In genomic region chr1:104082221-104082620, GRCh38 we compare ENCODE assay signal across 22 cellular contexts.
DNase-seq lines count a peak whose midpoint lies in the region; ATAC-seq and TF ChIP-seq lines count a peak whose summit lies in the region.
"Had no signal": no experiment of that assay in that cellular context is flagged by ENCODE, and none has a peak within 500 bp of the region (broad histone marks: within the 10 kb centered on the region; RNA-seq: fewer than 3 reads in every experiment).

No MANE protein-coding gene starts in this region.

- no peak overlapping the region for H4K12ac ChIP-seq in trophoblast cell (ENCODE audit: low read depth, low read length)

- TF ChIP-seq CTCF in GM23338 (conservative IDR thresholded peaks at IDR 0.05; ENCODE audit: low read depth in 2 of 2) (peak in 1 of 2 experiments; percentile 42; a peak in 2 of 4 replicates), WTC11 (IDR thresholded peaks at IDR 0.05) (no peak)

- H3K36me3 Mint-ChIP-seq in GM23338 (ENCODE audit: low read depth) = no peaks in the 10 kb centered on the region
- no peaks in the 10 kb centered on the region for H3K36me3 Mint-ChIP-seq in WTC11
- H3K36me3 Mint-ChIP-seq: CD4-positive, CD25-positive, alpha-beta regulatory T cell had no signal

- H3K4me1 Mint-ChIP-seq in GM23338 (peaks cover 19% of the 10 kb centered on the region), WTC11 (peaks cover 21% of the 10 kb centered on the region)
- H3K4me1 Mint-ChIP-seq: CD4-positive, CD25-positive, alpha-beta regulatory T cell had no signal

- H3K4ac ChIP-seq in trophoblast cell (ENCODE audit: low read depth, low read length) = no peak overlapping the region

- H2AFZ ChIP-seq in GM23338 = no peak overlapping the region
- H2AFZ ChIP-seq in trophoblast cell (ENCODE audit: insufficient read depth, low read length, poor library complexity) = no peak overlapping the region

- no peaks in the 10 kb centered on the region for H4K20me1 ChIP-seq in GM23338 (replicated peaks; ENCODE audit: insufficient read depth)
- H4K20me1 ChIP-seq: BLaER1 had no signal

- H3K4me1 ChIP-seq in GM23338 (ENCODE audit: insufficient read depth) (peaks cover 3% of the 10 kb centered on the region; the same call in 1 of the 2 replicates), trophoblast cell (ENCODE audit: control insufficient read depth in 1 of 2, insufficient read depth in 2 of 2, low read length in 2 of 2) (no peaks in the 10 kb centered on the region)
- H3K4me1 ChIP-seq: BLaER1, Peyer's patch had no signal

- no peak overlapping the region for H2AK5ac ChIP-seq in trophoblast cell (ENCODE audit: low read length)

- H3K36me3 ChIP-seq in GM23338 (ENCODE audit: insufficient read depth) (no peaks in the 10 kb centered on the region), trophoblast cell (ENCODE audit: control insufficient read depth in 1 of 2, insufficient read depth in 2 of 2, low read length in 2 of 2) (no peaks in the 10 kb centered on the region)
- H3K36me3 ChIP-seq: BLaER1, Peyer's patch had no signal

- H2BK120ac ChIP-seq in trophoblast cell (ENCODE audit: insufficient read depth, low read length, poor library complexity) = no peak overlapping the region

- no peak overlapping the region for H3K18ac ChIP-seq in trophoblast cell (ENCODE audit: low read length)

- no peak for DNase-seq in GM23338 (ENCODE audit: low spot score)
- no peak for DNase-seq in WTC11 (ENCODE audit: low spot score)
- no peak for DNase-seq in trophoblast cell
- no peak for DNase-seq in foreskin melanocyte
- DNase-seq: CD4-positive, CD25-positive, alpha-beta regulatory T cell; DMS153; DND-41; NCI-H1092; NCI-H1417 treated with DMSO at 0.1 percent for 48 hours; NCI-H1694 treated with DMSO at 0.1 percent for 48 hours; NCI-H2081; NCI-H2227 treated with DMSO at 0.1 percent for 48 hours; NCI-H526 treated with DMSO at 0.1 percent for 48 hours; OCI-M1; Peyer's patch; SHP77 treated with DMSO at 0.1 percent for 48 hours; SW 1271 had no signal

- H4K91ac ChIP-seq in trophoblast cell (ENCODE audit: low read depth, low read length) = no peak overlapping the region

- H3K9me3 Mint-ChIP-seq in GM23338 (no peaks in the 10 kb centered on the region), WTC11 (no peaks in the 10 kb centered on the region)

- no CpG with 5 or more reads among the region's 2 CpGs for WGBS in trophoblast cell (ENCODE audit: extremely low coverage, insufficient coverage, insufficient read length)

- H3K79me1 ChIP-seq in trophoblast cell (ENCODE audit: low read length) = no peaks in the 10 kb centered on the region

- POLR2A ChIA-PET in WTC11 (lab: Charles Lee) = no interaction called here

- no peak overlapping the region for H4K8ac ChIP-seq in trophoblast cell (ENCODE audit: low read depth, low read length)

- H3K9me3 ChIP-seq in trophoblast cell (ENCODE audit: insufficient read depth, low read depth, low read length) = no peaks in the 10 kb centered on the region
- H3K9me3 ChIP-seq: BLaER1, Peyer's patch had no signal

- no peak overlapping the region for H3K9ac ChIP-seq in trophoblast cell (ENCODE audit: low read length)
- H3K9ac ChIP-seq: BLaER1 had no signal

- H2BK5ac ChIP-seq in trophoblast cell (ENCODE audit: low read depth, low read length, poor library complexity) = no peak overlapping the region

- no peak overlapping the region for H2BK12ac ChIP-seq in trophoblast cell (ENCODE audit: low read length)

- CTCF ChIA-PET in WTC11 (lab: Charles Lee) = no interaction called here

- H3K27me3 Mint-ChIP-seq in GM23338 (ENCODE audit: insufficient read depth, low read depth, poor library complexity) (no peaks in the 10 kb centered on the region), WTC11 (ENCODE audit: low read depth) (no peaks in the 10 kb centered on the region)
- H3K27me3 Mint-ChIP-seq: CD4-positive, CD25-positive, alpha-beta regulatory T cell had no signal

- H3K27ac ChIP-seq in GM23338 (ENCODE audit: low read depth) = no peak overlapping the region
- H3K27ac ChIP-seq in trophoblast cell (ENCODE audit: low read depth, low read length) = no peak overlapping the region
- H3K27ac ChIP-seq: BLaER1, Peyer's patch, SK-N-MC had no signal

- H3F3A ChIP-seq in GM23338 (replicated peaks; ENCODE audit: low read depth) = no peaks in the 10 kb centered on the region

- H3K79me2 ChIP-seq in GM23338 (replicated peaks; ENCODE audit: insufficient read depth) (no peaks in the 10 kb centered on the region), trophoblast cell (ENCODE audit: control insufficient read depth, insufficient read depth, low read length, poor library complexity) (no peaks in the 10 kb centered on the region)

- H3K4me3 ChIP-seq in GM23338 (no peak overlapping the region), trophoblast cell (ENCODE audit: low read depth, low read length) (no peak overlapping the region)
- H3K4me3 ChIP-seq: BLaER1, Peyer's patch, SK-N-MC had no signal

- no peak overlapping the region for H3K27ac Mint-ChIP-seq in GM23338
- H3K27ac Mint-ChIP-seq in WTC11 = no peak overlapping the region
- H3K27ac Mint-ChIP-seq: CD4-positive, CD25-positive, alpha-beta regulatory T cell had no signal

- H3K9me2 ChIP-seq in GM23338 (ENCODE audit: insufficient read depth) = no peaks in the 10 kb centered on the region

- peak overlapping the region; percentile 74 for H3K23ac ChIP-seq in trophoblast cell (ENCODE audit: low read length)

- no peak overlapping the region for H3K14ac ChIP-seq in trophoblast cell (ENCODE audit: low read length)

- no peak overlapping the region for H3K4me2 ChIP-seq in GM23338
- H3K4me2 ChIP-seq in trophoblast cell (ENCODE audit: low read length) = no peak overlapping the region
- H3K4me2 ChIP-seq: BLaER1 had no signal

- peak; percentile 46; the same call in 1 of the 3 replicates for ATAC-seq in GM23338
- peak; percentile 53 for ATAC-seq in HG02973 (IDR thresholded peaks at IDR 0.05; ENCODE audit: unreplicated experiment)
- peak; percentile 49 for ATAC-seq in WTC11
- no peak for ATAC-seq in HG03039 (IDR thresholded peaks at IDR 0.05; ENCODE audit: unreplicated experiment)
- no peak for ATAC-seq in GM21723 (IDR thresholded peaks at IDR 0.05; ENCODE audit: unreplicated experiment)

- H3K27me3 ChIP-seq in GM23338 (ENCODE audit: insufficient read depth) = no peaks in the 10 kb centered on the region
- no peaks in the 10 kb centered on the region for H3K27me3 ChIP-seq in trophoblast cell (ENCODE audit: insufficient read depth, low read length)
- H3K27me3 ChIP-seq: BLaER1, Peyer's patch had no signal

- H3K4me3 Mint-ChIP-seq in GM23338 (no peak overlapping the region), WTC11 (no peak overlapping the region)
- H3K4me3 Mint-ChIP-seq: CD4-positive, CD25-positive, alpha-beta regulatory T cell had no signal

TF ChIP-seq in GM23338, 12 proteins besides CTCF, POLR2A, EP300 and RAD21 (continues in another document):
- no peak for TF ChIP-seq EZH2 (IDR thresholded peaks at IDR 0.05; ENCODE audit: low read depth, unreplicated experiment)
- no peak for TF ChIP-seq POLR2AphosphoS5 (IDR thresholded peaks at IDR 0.05; ENCODE audit: low read depth)
- TF ChIP-seq NANOG (IDR thresholded peaks at IDR 0.05; ENCODE audit: borderline replicate concordance) = no peak
- TF ChIP-seq ZNF331 (CRISPR knock-in tag; IDR thresholded peaks at IDR 0.05; ENCODE audit: low read depth) = no peak
- TF ChIP-seq ZNF114 (CRISPR knock-in tag; IDR thresholded peaks at IDR 0.05) = no peak
- no peak for TF ChIP-seq CREB1 (CRISPR knock-in tag; IDR thresholded peaks at IDR 0.05; ENCODE audit: low read depth)
- TF ChIP-seq ETS1 (IDR thresholded peaks at IDR 0.05) = no peak
- no peak for TF ChIP-seq JUNB (IDR thresholded peaks at IDR 0.05; ENCODE audit: unreplicated experiment)

TF ChIP-seq in WTC11, 78 proteins besides CTCF, POLR2A, EP300 and RAD21 (continues in another document):
- TF ChIP-seq FOXJ3 (CRISPR knock-in tag; IDR thresholded peaks at IDR 0.05; ENCODE audit: borderline replicate concordance) = no peak
- TF ChIP-seq NR2C2 (CRISPR knock-in tag; IDR thresholded peaks at IDR 0.05) = no peak
- no peak for TF ChIP-seq USF1 (CRISPR knock-in tag; IDR thresholded peaks at IDR 0.05)
- no peak for TF ChIP-seq ZNF219 (CRISPR knock-in tag; IDR thresholded peaks at IDR 0.05; ENCODE audit: borderline replicate concordance)
- no peak for TF ChIP-seq ZNF512 (CRISPR knock-in tag; IDR thresholded peaks at IDR 0.05; ENCODE audit: borderline replicate concordance)
- no peak for TF ChIP-seq ZMAT4 (CRISPR knock-in tag; IDR thresholded peaks at IDR 0.05)
- TF ChIP-seq ZNF263 (CRISPR knock-in tag; IDR thresholded peaks at IDR 0.05; ENCODE audit: low read depth) = no peak
- no peak for TF ChIP-seq PRRX2 (CRISPR knock-in tag; IDR thresholded peaks at IDR 0.05)
- TF ChIP-seq SOX15 (CRISPR knock-in tag; IDR thresholded peaks at IDR 0.05) = no peak

Comparison
In these comparisons a context has a peak if more than half of its experiments do, and no peak if none do; other contexts are left out.
1. ATAC-seq: peak in GM23338 (single experiment), HG02973 (single experiment) and WTC11 (single experiment); none in HG03039 (single experiment) and GM21723 (single experiment).